Comparison of ENCODE assay signal across 15 cellular contexts in genomic region chr16:68389006-68389405, GRCh38. TPM values are rescaled to one million over a fixed set of nuclear protein-coding genes. Genes with fewer than 3 reads are reported as not detected.
DNase-seq lines count a peak whose midpoint lies in the region; ATAC-seq and TF ChIP-seq lines count a peak whose summit lies in the region.
"Had no signal": no experiment of that assay in that cellular context is flagged by ENCODE, and none has a peak within 500 bp of the region (broad histone marks: within the 10 kb centered on the region; RNA-seq: fewer than 3 reads in every experiment).

No MANE protein-coding gene starts in this region.

- H4K5ac ChIP-seq in H9 (ENCODE audit: insufficient read length, low read depth, low read length): no peak overlapping the region

- no peak for TF ChIP-seq EP300 in SK-N-SH (IDR thresholded peaks at IDR 0.05; ENCODE audit: borderline replicate concordance in 1 of 2, low read depth in 1 of 2, low read length in 1 of 2)

- H2AK5ac ChIP-seq in H9 (ENCODE audit: insufficient read length, low read length): no peak overlapping the region

- H3K9me2 ChIP-seq in SK-N-SH: no peaks in the 10 kb centered on the region

- H3K23me2 ChIP-seq in H9 (ENCODE audit: insufficient read length, low read depth, low read length, poor library complexity, severe bottlenecking): no peaks in the 10 kb centered on the region

- H3K27ac ChIP-seq in H9 (ENCODE audit: insufficient read length, low read depth, low read length): no peak overlapping the region
- H3K27ac ChIP-seq in SK-N-SH (ENCODE audit: low read depth in 2 of 2, low read length in 1 of 2): no peak overlapping the region
- H3K27ac ChIP-seq: BLaER1 had no signal

- H3K9ac ChIP-seq in H9 (ENCODE audit: extremely low read depth, insufficient read length, low read length): no peak overlapping the region
- H3K9ac ChIP-seq in SK-N-SH: no peak overlapping the region
- H3K9ac ChIP-seq: BLaER1 had no signal

- no peak overlapping the region for H3K23ac ChIP-seq in H9 (ENCODE audit: insufficient read length, low read depth, low read length)

- no CpG with 5 or more reads among the region's 8 CpGs for WGBS in H9 (ENCODE audit: extremely low coverage, insufficient read length, low lambda C conversion rate)
- WGBS in SK-N-SH (ENCODE audit: low lambda C conversion rate): 64% methylated on average over 5 of the region's 8 CpGs

- no peak overlapping the region for H2BK20ac ChIP-seq in H9 (ENCODE audit: low read depth, low read length, poor library complexity, severe bottlenecking)

- TF ChIP-seq CTCF in H9 (conservative IDR thresholded peaks at IDR 0.05): peak; percentile 34; the same call in 2 of the 3 replicates
- TF ChIP-seq CTCF in WTC11 (IDR thresholded peaks at IDR 0.05): no peak
- TF ChIP-seq CTCF in SK-N-SH (IDR thresholded peaks at IDR 0.05): no peak

- H3T11ph ChIP-seq in H9 (ENCODE audit: low read length): no peak overlapping the region

- H4K91ac ChIP-seq in H9 (ENCODE audit: insufficient read length, low read depth, low read length): no peak overlapping the region

- H3K56ac ChIP-seq in H9 (ENCODE audit: insufficient read length, low read depth, low read length): no peak overlapping the region

- H3F3A ChIP-seq in SK-N-SH (replicated peaks; ENCODE audit: insufficient read depth): no peaks in the 10 kb centered on the region

- no peaks in the 10 kb centered on the region for H3K79me1 ChIP-seq in H9 (ENCODE audit: insufficient read depth, low read depth, low read length, poor library complexity, severe bottlenecking)

- H3K14ac ChIP-seq in H9 (ENCODE audit: insufficient read depth, low read length): no peak overlapping the region

- H3K4me3 Mint-ChIP-seq in H9 (no peak overlapping the region), WTC11 (no peak overlapping the region)
- H3K4me3 Mint-ChIP-seq: CD8-positive, alpha-beta T cell had no signal

- no peak overlapping the region for H3K4ac ChIP-seq in H9 (ENCODE audit: low read depth, low read length)

- H3K9me3 ChIP-seq in H9 (ENCODE audit: control insufficient read depth, low read depth, low read length) (no peaks in the 10 kb centered on the region), SK-N-SH (no peaks in the 10 kb centered on the region)
- H3K9me3 ChIP-seq: BLaER1 had no signal

- no peak overlapping the region for H3K18ac ChIP-seq in H9 (ENCODE audit: insufficient read length, low read depth, low read length)

- ATAC-seq in WTC11: peak; percentile 18
- ATAC-seq: CD8-positive, alpha-beta T cell had no signal

- H3K4me1 Mint-ChIP-seq in H9 (peaks cover 60 to 62% of the 10 kb centered on the region in 2 experiments), WTC11 (peaks cover 54% of the 10 kb centered on the region)

- H2BK5ac ChIP-seq in H9 (ENCODE audit: insufficient read length, low read length): no peak overlapping the region

- H2AFZ ChIP-seq in H9 (ENCODE audit: low read length): no peak overlapping the region
- H2AFZ ChIP-seq in SK-N-SH (ENCODE audit: low read depth): no peak overlapping the region

- no peaks in the 10 kb centered on the region for H3K79me2 ChIP-seq in H9 (ENCODE audit: insufficient read depth, low read length)
- no peaks in the 10 kb centered on the region for H3K79me2 ChIP-seq in SK-N-SH (ENCODE audit: insufficient read depth)

- H4K8ac ChIP-seq in H9 (replicated peaks; ENCODE audit: insufficient read length, low read depth, low read length): no peak overlapping the region

- H3K36me3 ChIP-seq in SK-N-SH (replicated peaks in 1 of 2; ENCODE audit: control insufficient read depth in 1 of 2, insufficient read depth in 2 of 2, low read length in 1 of 2): no peaks in the 10 kb centered on the region
- H3K36me3 ChIP-seq: BLaER1 had no signal

- DNase-seq in H9 (no peak), WTC11 (ENCODE audit: low spot score) (no peak), islet precursor cell (peak; percentile 85), pons (ENCODE audit: low spot score) (peak; percentile 37), NCI-H1092 treated with DMSO at 0.1 percent for 48 hours (lab: John Stamatoyannopoulos, UW) (no peak), DMS153 (lab: John Stamatoyannopoulos, UW) (no peak), SK-N-SH (no peak), COLO829 (ENCODE audit: low spot score) (no peak)
- DNase-seq: CD8-positive, alpha-beta T cell; NCI-H1417 treated with DMSO at 0.1 percent for 48 hours; NCI-H2029; NCI-H345; NCI-H524 treated with DMSO at 0.1 percent for 48 hours; SHP77 treated with DMSO at 0.1 percent for 48 hours had no signal

- H3K4me1 ChIP-seq in H9 (ENCODE audit: insufficient read depth, low read length): peaks cover 16% of the 10 kb centered on the region; the same call in 1 of the 2 replicates
- H3K4me1 ChIP-seq in SK-N-SH (ENCODE audit: control insufficient read depth in 1 of 2, insufficient read depth in 2 of 2, low read depth in 1 of 2, low read length in 1 of 2): no peaks in the 10 kb centered on the region

- H3K4me2 ChIP-seq in H9 (ENCODE audit: insufficient read depth, insufficient read length, low read length) (no peak overlapping the region), SK-N-SH (no peak overlapping the region)
- H3K4me2 ChIP-seq: BLaER1 had no signal

- H3K9me3 Mint-ChIP-seq in H9 (no peaks in the 10 kb centered on the region; a peak in 1 of 5 replicates), WTC11 (no peaks in the 10 kb centered on the region)
- H3K9me3 Mint-ChIP-seq: CD8-positive, alpha-beta T cell had no signal

- H3K27me3 Mint-ChIP-seq in H9 (ENCODE audit: low read depth): peaks cover 1% of the 10 kb centered on the region; the same call in 1 of the 2 replicates
- H3K27me3 Mint-ChIP-seq in WTC11 (ENCODE audit: low read depth): no peaks in the 10 kb centered on the region

- POLR2A ChIA-PET in WTC11 (lab: Charles Lee) (no interaction called here), SK-N-SH (lab: Yijun Ruan, JAX) (no interaction called here)

- H3K4me3 ChIP-seq in SK-N-SH (ENCODE audit: low read depth in 2 of 2, low read length in 1 of 2): no peak overlapping the region
- H3K4me3 ChIP-seq: BLaER1 had no signal

- no peak for TF ChIP-seq RAD21 in SK-N-SH (IDR thresholded peaks at IDR 0.05; ENCODE audit: low read length)

- H2BK12ac ChIP-seq in H9 (ENCODE audit: insufficient read length, low read depth, low read length): no peak overlapping the region

- H2BK15ac ChIP-seq in H9 (ENCODE audit: low read depth, low read length): no peak overlapping the region

- no peaks in the 10 kb centered on the region; a peak in 1 of 7 replicates for H3K36me3 Mint-ChIP-seq in H9 (ENCODE audit: insufficient read depth in 1 of 3, low read depth in 3 of 3)
- H3K36me3 Mint-ChIP-seq in WTC11: no peaks in the 10 kb centered on the region
- H3K36me3 Mint-ChIP-seq: CD8-positive, alpha-beta T cell had no signal

- no peak overlapping the region for H2BK120ac ChIP-seq in H9 (ENCODE audit: low read depth, low read length, poor library complexity, severe bottlenecking)

- H3K27ac Mint-ChIP-seq in H9 (no peak overlapping the region), WTC11 (no peak overlapping the region)
- H3K27ac Mint-ChIP-seq: CD8-positive, alpha-beta T cell had no signal

- H3K27me3 ChIP-seq in H9 (ENCODE audit: insufficient read depth, low read length) (no peaks in the 10 kb centered on the region), SK-N-SH (ENCODE audit: insufficient read depth) (peaks cover 13% of the 10 kb centered on the region; the same call in 1 of the 2 replicates)
- H3K27me3 ChIP-seq: BLaER1 had no signal

- CTCF ChIA-PET in WTC11 (lab: Charles Lee) (interaction anchor here (1.0 to 2.1 kb wide), 4 partner anchors 12 to 122 kb away, joined by 3 to 7 read pairs (median 3); no protein-coding TSS in a partner anchor), SK-N-SH (lab: Yijun Ruan, JAX) (interaction anchor here (0.7 to 1.4 kb wide), 4 partner anchors 11 to 132 kb away, joined by 3 to 4 read pairs (median 3); no protein-coding TSS in a partner anchor)

- H4K20me1 ChIP-seq in H9 (ENCODE audit: control insufficient read depth, insufficient read depth, insufficient read length): no peaks in the 10 kb centered on the region
- H4K20me1 ChIP-seq in SK-N-SH (ENCODE audit: insufficient read depth): no peaks in the 10 kb centered on the region
- H4K20me1 ChIP-seq: BLaER1 had no signal

TF ChIP-seq in WTC11, 78 proteins besides CTCF, POLR2A, EP300 and RAD21 (continues in another document):
- TF ChIP-seq CBFB (CRISPR knock-in tag; IDR thresholded peaks at IDR 0.05; ENCODE audit: low read depth): no peak
- TF ChIP-seq MAX (CRISPR knock-in tag; IDR thresholded peaks at IDR 0.05): no peak
- no peak for TF ChIP-seq ZNF121 (CRISPR knock-in tag; IDR thresholded peaks at IDR 0.05)

TF ChIP-seq in SK-N-SH, 30 proteins besides CTCF, POLR2A, EP300 and RAD21 (continues in another document):
- no peak for TF ChIP-seq CHD2 (IDR thresholded peaks at IDR 0.05; ENCODE audit: low read length, partially characterized antibody)
- no peak for TF ChIP-seq MXI1 (IDR thresholded peaks at IDR 0.05; ENCODE audit: low read depth, low read length)
- no peak for TF ChIP-seq EZH2phosphoT487 (IDR thresholded peaks at IDR 0.05; ENCODE audit: borderline replicate concordance, low read depth)
- TF ChIP-seq, protein P1, sequence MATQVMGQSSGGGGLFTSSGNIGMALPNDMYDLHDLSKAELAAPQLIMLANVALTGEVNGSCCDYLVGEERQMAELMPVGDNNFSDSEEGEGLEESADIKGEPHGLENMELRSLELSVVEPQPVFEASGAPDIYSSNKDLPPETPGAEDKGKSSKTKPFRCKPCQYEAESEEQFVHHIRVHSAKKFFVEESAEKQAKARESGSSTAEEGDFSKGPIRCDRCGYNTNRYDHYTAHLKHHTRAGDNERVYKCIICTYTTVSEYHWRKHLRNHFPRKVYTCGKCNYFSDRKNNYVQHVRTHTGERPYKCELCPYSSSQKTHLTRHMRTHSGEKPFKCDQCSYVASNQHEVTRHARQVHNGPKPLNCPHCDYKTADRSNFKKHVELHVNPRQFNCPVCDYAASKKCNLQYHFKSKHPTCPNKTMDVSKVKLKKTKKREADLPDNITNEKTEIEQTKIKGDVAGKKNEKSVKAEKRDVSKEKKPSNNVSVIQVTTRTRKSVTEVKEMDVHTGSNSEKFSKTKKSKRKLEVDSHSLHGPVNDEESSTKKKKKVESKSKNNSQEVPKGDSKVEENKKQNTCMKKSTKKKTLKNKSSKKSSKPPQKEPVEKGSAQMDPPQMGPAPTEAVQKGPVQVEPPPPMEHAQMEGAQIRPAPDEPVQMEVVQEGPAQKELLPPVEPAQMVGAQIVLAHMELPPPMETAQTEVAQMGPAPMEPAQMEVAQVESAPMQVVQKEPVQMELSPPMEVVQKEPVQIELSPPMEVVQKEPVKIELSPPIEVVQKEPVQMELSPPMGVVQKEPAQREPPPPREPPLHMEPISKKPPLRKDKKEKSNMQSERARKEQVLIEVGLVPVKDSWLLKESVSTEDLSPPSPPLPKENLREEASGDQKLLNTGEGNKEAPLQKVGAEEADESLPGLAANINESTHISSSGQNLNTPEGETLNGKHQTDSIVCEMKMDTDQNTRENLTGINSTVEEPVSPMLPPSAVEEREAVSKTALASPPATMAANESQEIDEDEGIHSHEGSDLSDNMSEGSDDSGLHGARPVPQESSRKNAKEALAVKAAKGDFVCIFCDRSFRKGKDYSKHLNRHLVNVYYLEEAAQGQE (IDR thresholded peaks at IDR 0.05; ENCODE audit: low read depth, low read length): no peak

RNA-seq across cellular contexts. Expression of gene SMPD3, which starts 59.3 kb away (rescaled TPM):
- 0.70 and 0.94 TPM in 2 replicates for total RNA-seq in H9 (2021)
- 0.99 to 1.4 TPM (median 1.2 TPM) in 3 replicates for total RNA-seq in WTC11 (2021)
- polyA plus RNA-seq in SK-N-SH (2012; rRNA removed): 0.19 and 0.38 TPM in 2 replicates
- polyA plus RNA-seq in SK-N-SH (2012; cell fraction: cytosol; rRNA removed): 0.19 and 0.42 TPM in 2 replicates
- 0.26 and 0.39 TPM in 2 replicates for polyA plus RNA-seq in SK-N-SH (2012; cell fraction: nucleus; rRNA removed)

Comparison
In these comparisons a context has a peak if more than half of its experiments do, and no peak if none do; other contexts are left out.
1. DNase-seq: peak in islet precursor cell (single experiment) and pons (single experiment); none in H9 (single experiment), WTC11 (single experiment), NCI-H1092 treated with DMSO at 0.1 percent for 48 hours (single experiment), DMS153 (single experiment), SK-N-SH (single experiment) and COLO829 (single experiment).